8 cellular contexts compared by ENCODE assay signal in genomic region chr17:43388198-43389021, GRCh38. TPM values are rescaled to one million over a fixed set of nuclear protein-coding genes. Genes with fewer than 3 reads are reported as not detected.
DNase-seq lines count a peak whose midpoint lies in the region; ATAC-seq and TF ChIP-seq lines count a peak whose summit lies in the region.

No MANE protein-coding gene starts in this region.

- H3K36me3 Mint-ChIP-seq in T-cell: no peaks in the 10 kb centered on the region
- H3K36me3 Mint-ChIP-seq in progenitor cell of endocrine pancreas (ENCODE audit: insufficient read depth): no peaks in the 10 kb centered on the region

- H3K36me3 ChIP-seq in GM06990 (ENCODE audit: control insufficient read depth, insufficient read depth, low read length): no peaks in the 10 kb centered on the region
- H3K36me3 ChIP-seq in upper lobe of right lung: no peaks in the 10 kb centered on the region

- intact Hi-C loops in left cardiac atrium (cut with DNase I) (no loop called here), upper lobe of right lung (cut with DNase I) (no loop called here)

- peak overlapping the region; percentile 90 to 94 (median 93) for H3K4me3 Mint-ChIP-seq in T-cell
- H3K4me3 Mint-ChIP-seq in progenitor cell of endocrine pancreas (ENCODE audit: low read depth): peak overlapping the region; percentile 87

- peak overlapping the region; percentile 100 for H3K27ac ChIP-seq in upper lobe of right lung

- CTCF ChIA-PET in T-cell (lab: Charles Lee): interaction anchor here in 1 of 2 donors (0.5 to 1.6 kb wide), 4 partner anchors 9 to 96 kb away, joined by 3 to 30 read pairs (median 11); partner anchors contain the start of gene DHX8

- ATAC-seq in HG02678 (IDR thresholded peaks at IDR 0.05; ENCODE audit: unreplicated experiment): peak; percentile 81
- ATAC-seq in T-cell (replicated peaks in 1 of 4): peak; percentile 73 to 80 (median 78)
- ATAC-seq in left cardiac atrium: peak; percentile 90 to 94
- ATAC-seq in upper lobe of right lung: peak; percentile 92

- H3K4me3 ChIP-seq in GM06990 (replicated peaks; ENCODE audit: low read depth, low read length) (peak overlapping the region; percentile 69), upper lobe of right lung (peak overlapping the region; percentile 67)

- H3K4me1 ChIP-seq in upper lobe of right lung: peaks cover 15% of the 10 kb centered on the region

- H3K9me3 Mint-ChIP-seq in T-cell (no peaks in the 10 kb centered on the region), progenitor cell of endocrine pancreas (ENCODE audit: low read depth) (no peaks in the 10 kb centered on the region)

- H3K4me1 Mint-ChIP-seq in T-cell (peaks cover 20 to 35% (median 28%) of the 10 kb centered on the region in 3 donors), progenitor cell of endocrine pancreas (ENCODE audit: low read depth) (peaks cover 8% of the 10 kb centered on the region)

- DNase-seq in GM06990 (ENCODE audit: extremely low read depth, insufficient read length) (peak; percentile 94), NCI-H1436 treated with DMSO at 0.1 percent for 48 hours (lab: John Stamatoyannopoulos, UW) (peak; percentile 77), T-cell (peak; percentile 85 to 94 (median 89)), amniotic epithelial cell (ENCODE audit: low read depth) (peak; percentile 92), left cardiac atrium (peak; percentile 95), progenitor cell of endocrine pancreas (ENCODE audit: low spot score, unreplicated experiment) (peak; percentile 80), upper lobe of right lung (peak; percentile 95)

- POLR2A ChIA-PET in T-cell (lab: Charles Lee): interaction anchor here (0.6 to 3.7 kb wide), 12 partner anchors 10 to 1138 kb away, joined by 4 to 80 read pairs (median 6); partner anchors contain the start of genes DHX8 (in 2 of the 2), ARL4D (in 1 of the 2) and RPL27 (in 1 of the 2)

- H3K9me3 ChIP-seq in upper lobe of right lung: no peaks in the 10 kb centered on the region

- no peaks in the 10 kb centered on the region for H3K27me3 ChIP-seq in GM06990 (replicated peaks; ENCODE audit: control insufficient read depth, insufficient read depth, low read length)
- no peaks in the 10 kb centered on the region for H3K27me3 ChIP-seq in upper lobe of right lung

- H3K27ac Mint-ChIP-seq in T-cell (peak overlapping the region; percentile 96 to 97), progenitor cell of endocrine pancreas (peak overlapping the region; percentile 97)

- no peaks in the 10 kb centered on the region for H3K27me3 Mint-ChIP-seq in T-cell
- no peaks in the 10 kb centered on the region for H3K27me3 Mint-ChIP-seq in progenitor cell of endocrine pancreas

- no peak for TF ChIP-seq CTCF in GM06990 (IDR thresholded peaks at IDR 0.05; ENCODE audit: insufficient read depth, low read length, poor library complexity, severe bottlenecking)
- no peak for TF ChIP-seq CTCF in progenitor cell of endocrine pancreas (IDR thresholded peaks at IDR 0.05; ENCODE audit: unreplicated experiment)
- TF ChIP-seq CTCF in upper lobe of right lung (IDR thresholded peaks at IDR 0.05): no peak

RNA-seq across cellular contexts. Expression of gene ARL4D, which starts 10.4 kb away (rescaled TPM):
- 1 to 10 TPM; 1.3 to 2.9 (median 2.4) TPM for total RNA-seq in T-cell
- total RNA-seq in left cardiac atrium: 10 to 100 TPM; 11.8 to 12.8 TPM
- total RNA-seq in progenitor cell of endocrine pancreas: 4.9 and 5.9 TPM in 2 replicates
- total RNA-seq in upper lobe of right lung: 18.5 TPM

Comparison
In these comparisons a context has a peak if more than half of its experiments do, and no peak if none do; other contexts are left out.
1. Peak in every context shown above with its lines: DNase-seq, ATAC-seq, H3K4me3 ChIP-seq and H3K27ac ChIP-seq.